In genomic region chr19:58451358-58452101, GRCh38 we compare ENCODE assay signal across 8 cellular contexts. TPM values are rescaled to one million over a fixed set of nuclear protein-coding genes. Genes with fewer than 3 reads are reported as not detected.
DNase-seq lines count a peak whose midpoint lies in the region; ATAC-seq, FAIRE-seq and TF ChIP-seq lines count a peak whose summit lies in the region.

ZNF324B (plus strand) TSS chr19:58451622; CDS start chr19:58453702, 2,080 bp downstream.

- peak within 1 kb of the TSS; percentile 87 for H3K4me3 ChIP-seq in DOHH2 (ENCODE audit: low read length)
- H3K4me3 ChIP-seq in GM23248 = peak within 1 kb of the TSS; percentile 82
- peak within 1 kb of the TSS; percentile 94 for H3K4me3 ChIP-seq in Karpas-422 (ENCODE audit: low read length)

- H3K79me2 ChIP-seq in DOHH2 (ENCODE audit: control insufficient read depth, low read length) (peaks cover 6% of the 10 kb centered on the region), GM23248 (ENCODE audit: insufficient read depth) (no peaks in the 10 kb centered on the region; the same call in 1 of the 2 replicates), Karpas-422 (ENCODE audit: low read length) (peaks cover 9% of the 10 kb centered on the region)

- WGBS in GM23248 (ENCODE audit: low coverage in 1 of 2, low lambda C conversion rate in 2 of 2, missing lambda C conversion rate in 2 of 2), 2 experiments = 0 to 1% methylated on average over 56 to 70 of the region's 79 CpGs

- H3K9me2 ChIP-seq in DOHH2 (replicated peaks; ENCODE audit: control insufficient read depth, low read length) (no peaks in the 10 kb centered on the region), GM23248 (ENCODE audit: insufficient read depth) (no peaks in the 10 kb centered on the region), Karpas-422 (replicated peaks; ENCODE audit: insufficient read depth, low read length) (no peaks in the 10 kb centered on the region)

- peak; percentile 39 for FAIRE-seq in RCC 7860 (lab: Jason Lieb, UNC)

- H3K9me3 Mint-ChIP-seq in activated T-cell treated with anti-CD3 and anti-CD28 coated beads, Interleukin-2, amount 50 U/mL, for 72 hours = peaks cover 7 to 11% of the 10 kb centered on the region in 2 donors
- peaks cover 0 to 12% (median 8%) of the 10 kb centered on the region in 7 donors for H3K9me3 Mint-ChIP-seq in naive B cell
- H3K9me3 Mint-ChIP-seq in stimulated activated effector memory CD8-positive, alpha-beta T cell treated with anti-CD3 and anti-CD28 coated beads, Interleukin-12 subunit alpha, Interleukin-12 subunit beta, amount 100 ng/mL, for 72 hours = peaks cover 6% of the 10 kb centered on the region

- H2AFZ ChIP-seq in GM23248 (peak within 1 kb of the TSS; percentile 97), Karpas-422 (ENCODE audit: low read length) (peak within 1 kb of the TSS; percentile 88)

- H3K4me3 Mint-ChIP-seq in activated T-cell treated with anti-CD3 and anti-CD28 coated beads, Interleukin-2, amount 50 U/mL, for 72 hours = peak within 1 kb of the TSS; percentile 95 to 96
- peak within 1 kb of the TSS; percentile 87 to 97 (median 91) for H3K4me3 Mint-ChIP-seq in naive B cell
- H3K4me3 Mint-ChIP-seq in stimulated activated effector memory CD8-positive, alpha-beta T cell treated with anti-CD3 and anti-CD28 coated beads, Interleukin-12 subunit alpha, Interleukin-12 subunit beta, amount 100 ng/mL, for 72 hours = peak within 1 kb of the TSS; percentile 84

- peak; percentile 99 for ATAC-seq in activated T-cell treated with anti-CD3 and anti-CD28 coated beads, Interleukin-2, amount 50 U/mL, for 72 hours (replicated peaks in 1 of 2)
- ATAC-seq in naive B cell (ENCODE audit: low read depth in 2 of 2) = peak; percentile 95 to 96
- peak; percentile 98 for ATAC-seq in stimulated activated effector memory CD8-positive, alpha-beta T cell treated with anti-CD3 and anti-CD28 coated beads, Interleukin-12 subunit alpha, Interleukin-12 subunit beta, amount 100 ng/mL, for 72 hours

- H3K27ac ChIP-seq in DOHH2 (ENCODE audit: low read depth, low read length) = no peak within 1 kb of the TSS
- no peak within 1 kb of the TSS for H3K27ac ChIP-seq in GM23248
- no peak within 1 kb of the TSS; the same call in 1 of the 2 replicates for H3K27ac ChIP-seq in Karpas-422 (ENCODE audit: low read length)

- H4K20me1 ChIP-seq in DOHH2 (ENCODE audit: control insufficient read depth, insufficient read depth, low read depth, low read length) = no peaks in the 10 kb centered on the region
- H4K20me1 ChIP-seq in GM23248 (ENCODE audit: insufficient read depth) = no peaks in the 10 kb centered on the region
- no peaks in the 10 kb centered on the region for H4K20me1 ChIP-seq in Karpas-422 (ENCODE audit: insufficient read depth, low read depth, low read length)

- H3K4me1 Mint-ChIP-seq in activated T-cell treated with anti-CD3 and anti-CD28 coated beads, Interleukin-2, amount 50 U/mL, for 72 hours (ENCODE audit: low read depth) = peaks cover 35% of the 10 kb centered on the region
- H3K4me1 Mint-ChIP-seq in naive B cell = peaks cover 18 to 21% (median 20%) of the 10 kb centered on the region in 3 donors
- peaks cover 38% of the 10 kb centered on the region for H3K4me1 Mint-ChIP-seq in stimulated activated effector memory CD8-positive, alpha-beta T cell treated with anti-CD3 and anti-CD28 coated beads, Interleukin-12 subunit alpha, Interleukin-12 subunit beta, amount 100 ng/mL, for 72 hours

- H3K36me3 ChIP-seq in DOHH2 (ENCODE audit: control insufficient read depth, low read length) (peaks cover 16% of the 10 kb centered on the region), GM23248 (ENCODE audit: low read depth) (no peaks in the 10 kb centered on the region), Karpas-422 (ENCODE audit: insufficient read depth, low read length) (no peaks in the 10 kb centered on the region; the same call in 1 of the 2 replicates)

- H3K36me3 Mint-ChIP-seq in activated T-cell treated with anti-CD3 and anti-CD28 coated beads, Interleukin-2, amount 50 U/mL, for 72 hours (ENCODE audit: insufficient read depth in 2 of 2) = peaks cover 9 to 27% of the 10 kb centered on the region in 2 donors
- peaks cover 0 to 25% of the 10 kb centered on the region in 2 donors for H3K36me3 Mint-ChIP-seq in naive B cell
- peaks cover 18% of the 10 kb centered on the region for H3K36me3 Mint-ChIP-seq in stimulated activated effector memory CD8-positive, alpha-beta T cell treated with anti-CD3 and anti-CD28 coated beads, Interleukin-12 subunit alpha, Interleukin-12 subunit beta, amount 100 ng/mL, for 72 hours

- peak; percentile 98 for DNase-seq in GM23248
- DNase-seq in Karpas-422 = peak; percentile 100
- peak; percentile 83 for DNase-seq in RCC 7860 (ENCODE audit: low spot score)
- DNase-seq in activated T-cell treated with anti-CD3 and anti-CD28 coated beads, Interleukin-2, amount 50 U/mL, for 72 hours = peak; percentile 96 to 97
- DNase-seq in fibroblast of gingiva (ENCODE audit: low read depth) = peak; percentile 90
- DNase-seq in naive B cell = peak; percentile 96
- peak; percentile 89 to 96 for DNase-seq in stimulated activated effector memory CD8-positive, alpha-beta T cell treated with anti-CD3 and anti-CD28 coated beads, Interleukin-12 subunit alpha, Interleukin-12 subunit beta, amount 100 ng/mL, for 72 hours (ENCODE audit: low spot score in 2 of 2)

- H3K27me3 Mint-ChIP-seq in activated T-cell treated with anti-CD3 and anti-CD28 coated beads, Interleukin-2, amount 50 U/mL, for 72 hours (ENCODE audit: low read depth) = peaks cover 17% of the 10 kb centered on the region
- H3K27me3 Mint-ChIP-seq in naive B cell = peaks cover 12 to 18% (median 16%) of the 10 kb centered on the region in 3 donors

- H3F3A ChIP-seq in DOHH2 (ENCODE audit: control insufficient read depth, insufficient read depth) = no peaks in the 10 kb centered on the region
- H3F3A ChIP-seq in GM23248 (ENCODE audit: insufficient read depth) = no peaks in the 10 kb centered on the region

- H3K9ac ChIP-seq in GM23248 (peak within 1 kb of the TSS; percentile 77), Karpas-422 (ENCODE audit: low read length) (peak within 1 kb of the TSS; percentile 90)

- peaks cover 23% of the 10 kb centered on the region for H3K9me3 ChIP-seq in DOHH2 (ENCODE audit: control insufficient read depth, insufficient read depth, low read length)
- H3K9me3 ChIP-seq in GM23248 (ENCODE audit: low read depth) = no peaks in the 10 kb centered on the region
- peaks cover 15% of the 10 kb centered on the region for H3K9me3 ChIP-seq in Karpas-422 (ENCODE audit: low read length)

- H3K4me2 ChIP-seq in DOHH2 (ENCODE audit: low read length) = peak within 1 kb of the TSS; percentile 97
- peak within 1 kb of the TSS; percentile 93 for H3K4me2 ChIP-seq in GM23248 (ENCODE audit: unreplicated experiment)
- peak within 1 kb of the TSS; percentile 83 for H3K4me2 ChIP-seq in Karpas-422 (ENCODE audit: low read depth, low read length, poor library complexity, severe bottlenecking)

- H3K27ac Mint-ChIP-seq in activated T-cell treated with anti-CD3 and anti-CD28 coated beads, Interleukin-2, amount 50 U/mL, for 72 hours = peak within 1 kb of the TSS; percentile 68
- peak within 1 kb of the TSS; percentile 87 to 98 (median 94) for H3K27ac Mint-ChIP-seq in naive B cell
- peak within 1 kb of the TSS; percentile 85 for H3K27ac Mint-ChIP-seq in stimulated activated effector memory CD8-positive, alpha-beta T cell treated with anti-CD3 and anti-CD28 coated beads, Interleukin-12 subunit alpha, Interleukin-12 subunit beta, amount 100 ng/mL, for 72 hours

- in situ Hi-C loops in GM23248 (cut with MboI) = no loop called here

- H3K4me1 ChIP-seq in DOHH2 (ENCODE audit: control insufficient read depth, low read length) (peaks cover 14% of the 10 kb centered on the region), GM23248 (ENCODE audit: insufficient read depth) (no peaks in the 10 kb centered on the region), Karpas-422 (ENCODE audit: low read length) (peaks cover 11% of the 10 kb centered on the region)

- H3K27me3 ChIP-seq in DOHH2 (ENCODE audit: control insufficient read depth, low read length) = peaks cover 7% of the 10 kb centered on the region
- no peaks in the 10 kb centered on the region for H3K27me3 ChIP-seq in GM23248 (replicated peaks; ENCODE audit: insufficient read depth)
- H3K27me3 ChIP-seq in Karpas-422 (ENCODE audit: low read length) = peaks cover 5% of the 10 kb centered on the region; the same call in 1 of the 2 replicates

- peak; percentile 19 for TF ChIP-seq CTCF in DOHH2 (IDR thresholded peaks at IDR 0.05; ENCODE audit: low read depth, low read length, poor library complexity, severe bottlenecking)

RNA-seq across cellular contexts. Expression of gene ZNF324B, which starts in this region (rescaled TPM):
- total RNA-seq in GM23248 (2014; rRNA removed; shearing (Covaris generic)) = 10.5 TPM in 2 replicates
- polyA plus RNA-seq in GM23248 (2016; fragmentation: Nextera tagmentation; extraction: Ambion mirVana) (2.1 and 3.0 TPM in 2 replicates), naive B cell (ENCODE audit: low read depth in 6 of 6) (1 to 10 TPM in 5 of 6 donors, under 1 TPM in 1; 0.96 to 3.7 (median 2.4) TPM)
- 21.2 and 22.5 TPM in 2 replicates for total RNA-seq in Karpas-422 (2014; rRNA removed; shearing (Covaris generic); ENCODE audit: low replicate concordance)
- 1 to 10 TPM; 7.7 TPM for total RNA-seq in activated T-cell treated with anti-CD3 and anti-CD28 coated beads, Interleukin-2, amount 50 U/mL, for 72 hours
